In genomic region chr11:114478768-114479167, GRCh38 we compare ENCODE assay signal across 14 cellular contexts. TPM values are rescaled to one million over a fixed set of nuclear protein-coding genes. Genes with fewer than 3 reads are reported as not detected.
A peak's percentile ranks its signal among the peaks of the same experiment; 100 is the strongest.
DNase-seq lines count a peak whose midpoint lies in the region; ATAC-seq and TF ChIP-seq lines count a peak whose summit lies in the region.
"Had no signal": no experiment of that assay in that cellular context is flagged by ENCODE, and none has a peak within 500 bp of the region (broad histone marks: within the 10 kb centered on the region; RNA-seq: fewer than 3 reads in every experiment).

No MANE protein-coding gene starts in this region.

- POLR2A ChIA-PET in Panc1 (lab: Charles Lee), result no interaction called here

- no peak for TF ChIP-seq POLR2A in lower leg skin (IDR thresholded peaks at IDR 0.05)

- no peaks in the 10 kb centered on the region for H3K9me3 ChIP-seq in Panc1 (ENCODE audit: control insufficient read depth, insufficient read depth, low read depth, low read length)
- no peaks in the 10 kb centered on the region for H3K9me3 ChIP-seq in mucosa of descending colon
- H3K9me3 ChIP-seq: gastroesophageal sphincter, left lung, SJSA1 had no signal

- intact Hi-C loops in Panc1 (cut with micrococcal nuclease; ENCODE audit: unreplicated experiment), result no loop called here
- intact Hi-C loops in mucosa of descending colon (cut with DNase I, micrococcal nuclease), result no loop called here
- intact Hi-C loops in lower leg skin (cut with DNase I; ENCODE audit: low total_unique reads), result no loop called here

- 48 to 68% methylated on average over 4 of the region's 4 CpGs for WGBS in lower leg skin, 2 donors

- H3K36me3 ChIP-seq in Panc1 (ENCODE audit: control insufficient read depth, insufficient read depth, low read length) (no peaks in the 10 kb centered on the region), mucosa of descending colon (ENCODE audit: low read depth) (no peaks in the 10 kb centered on the region)
- H3K36me3 ChIP-seq: gastroesophageal sphincter, left lung, SJSA1 had no signal

- H3K4me1 ChIP-seq in Panc1 (ENCODE audit: control insufficient read depth, insufficient read depth, low read length) (no peaks in the 10 kb centered on the region), mucosa of descending colon (ENCODE audit: low read depth) (no peaks in the 10 kb centered on the region)
- H3K4me1 ChIP-seq: left lung, SJSA1 had no signal

- H3K27ac ChIP-seq in Panc1 (ENCODE audit: low read length), result no peak overlapping the region
- peak overlapping the region; percentile 45 for H3K27ac ChIP-seq in epithelial cell of prostate
- no peak overlapping the region for H3K27ac ChIP-seq in caudate nucleus (ENCODE audit: low read depth, low read length)
- H3K27ac ChIP-seq: coronary artery, gastroesophageal sphincter, left lung, SJSA1 had no signal

- ATAC-seq in Panc1, result no peak
- peak; percentile 47 for ATAC-seq in mucosa of descending colon
- no peak for ATAC-seq in HG03460 (IDR thresholded peaks at IDR 0.05; ENCODE audit: unreplicated experiment)
- ATAC-seq: activated naive CD8-positive, alpha-beta T cell treated with anti-CD3 and anti-CD28 coated beads, Interleukin-2, amount 50 U/mL, for 24 hours; gastroesophageal sphincter; left lung had no signal

- BruUV-seq in Panc1 (replicated peaks; lab: Mats Ljungman, UMichigan), result no TSS peak

- CTCF ChIA-PET in Panc1 (lab: Charles Lee), result no interaction called here

- H3K27me3 ChIP-seq in Panc1 (ENCODE audit: control insufficient read depth, insufficient read depth, low read length), result no peaks in the 10 kb centered on the region
- H3K27me3 ChIP-seq: gastroesophageal sphincter, left lung, SJSA1 had no signal

- in situ Hi-C loops in Panc1 (cut with HindIII; ENCODE audit: low pct_unique_long_range_greater_than_20kb, low sequenced_read_pairs), result no loop called here

- TF ChIP-seq CTCF in Panc1 (IDR thresholded peaks at IDR 0.05), result peak; percentile 7; the same call in 1 of the 2 replicates
- TF ChIP-seq CTCF in mucosa of descending colon (IDR thresholded peaks at IDR 0.05), result no peak
- TF ChIP-seq CTCF in lower leg skin (IDR thresholded peaks at IDR 0.05), result no peak

- peak; percentile 3 for DNase-seq in HPDE6-E6E7 (ENCODE audit: extremely low spot score)
- DNase-seq in Panc1 (ENCODE audit: low read depth, low spot score), result no peak
- no peak for DNase-seq in epithelial cell of prostate (ENCODE audit: low read depth, low spot score)
- DNase-seq in mucosa of descending colon, result no peak
- DNase-seq in lower leg skin (ENCODE audit: low spot score in 2 of 2), result no peak
- no peak for DNase-seq in stimulated activated CD4-positive, alpha-beta T cell treated with anti-CD3 and anti-CD28 coated beads, Interleukin-4, amount 100 ng/mL, for 24 hours
- no peak for DNase-seq in caudate nucleus (lab: John Stamatoyannopoulos, UW)
- DNase-seq: activated naive CD8-positive, alpha-beta T cell treated with anti-CD3 and anti-CD28 coated beads, Interleukin-2, amount 50 U/mL, for 24 hours; HFFc6; left lung had no signal

- H3K4me3 ChIP-seq in Panc1 (ENCODE audit: low read depth in 2 of 2, low read length in 2 of 2), result no peak overlapping the region
- no peak overlapping the region for H3K4me3 ChIP-seq in mucosa of descending colon
- no peak overlapping the region for H3K4me3 ChIP-seq in lower leg skin (ENCODE audit: low read depth, poor library complexity, severe bottlenecking)
- H3K4me3 ChIP-seq: coronary artery, gastroesophageal sphincter, left lung, SJSA1 had no signal

RNA-seq across cellular contexts. Expression of gene REXO2, which starts 39.5 kb away (rescaled TPM):
- 111 TPM for total RNA-seq in Panc1 (2021; ENCODE audit: unreplicated experiment)
- polyA plus RNA-seq in Panc1 (2012; ENCODE audit: insufficient read length), result 191 TPM
- 10 to 100 TPM; 38.4 to 92.7 (median 48.2) TPM for total RNA-seq in mucosa of descending colon
- total RNA-seq in lower leg skin, result 100 to 1,000 TPM in 3 of 4 donors, 10 to 100 TPM in 1; 78.4 to 114 (median 104) TPM
